ENCODE assay signal across 8 cellular contexts in genomic region chr14:92135269-92135668, GRCh38. TPM values are rescaled to one million over a fixed set of nuclear protein-coding genes. Genes with fewer than 3 reads are reported as not detected.
DNase-seq lines count a peak whose midpoint lies in the region; ATAC-seq and TF ChIP-seq lines count a peak whose summit lies in the region.

No MANE protein-coding gene starts in this region.

- H3K36me3 ChIP-seq in BJ (ENCODE audit: control insufficient read depth, insufficient read depth, low read length) (peaks cover 2% of the 10 kb centered on the region), adipocyte (ENCODE audit: control insufficient read depth, insufficient read depth, low read length, severe bottlenecking) (peaks cover 74% of the 10 kb centered on the region)

- intact Hi-C loops in posterior cingulate gyrus (cut with DNase I): loop anchor here (5.0 kb wide), 1 partner anchor 547 kb away; no protein-coding TSS in a partner anchor

- H3K4me3 ChIP-seq in BJ (ENCODE audit: low read depth, low read length): no peak overlapping the region
- H3K4me3 ChIP-seq in adipocyte (ENCODE audit: low read length): no peak overlapping the region

- no peaks in the 10 kb centered on the region for H3K9me3 ChIP-seq in adipocyte (ENCODE audit: control insufficient read depth, low read length)

- CTCF ChIA-PET in BJ (lab: Yijun Ruan, JAX): interaction anchor here (0.7 to 7.1 kb wide), 18 partner anchors 10 to 651 kb away, joined by 3 to 72 read pairs (median 4); partner anchors contain the start of genes ATXN3, CPSF2 and NDUFB1

- DNase-seq in BJ (ENCODE audit: low read depth) (no peak), HT1080 (ENCODE audit: low read depth) (peak; percentile 23), adipocyte (ENCODE audit: low read depth) (peak; percentile 79), left kidney (ENCODE audit: low read depth, low spot score) (peak; percentile 51), posterior cingulate gyrus (no peak)

- no peak overlapping the region for H3K9ac ChIP-seq in adipocyte (ENCODE audit: low read length)

- ATAC-seq in GM21576 (IDR thresholded peaks at IDR 0.05; ENCODE audit: unreplicated experiment) (no peak), GM21786 (IDR thresholded peaks at IDR 0.05; ENCODE audit: unreplicated experiment) (no peak), GM18873 (IDR thresholded peaks at IDR 0.05; ENCODE audit: low FRiP score, unreplicated experiment) (no peak)

- POLR2A ChIA-PET in BJ (lab: Charles Lee): no interaction called here

- H3K4me1 ChIP-seq in adipocyte (ENCODE audit: control insufficient read depth, insufficient read depth, low read length): peaks cover 3% of the 10 kb centered on the region

- peak; percentile 65 for TF ChIP-seq CTCF in BJ (IDR thresholded peaks at IDR 0.05; ENCODE audit: insufficient read depth, low read depth, low read length)

- H3K27me3 ChIP-seq in BJ (ENCODE audit: control insufficient read depth, insufficient read depth, low read length) (no peaks in the 10 kb centered on the region), adipocyte (replicated peaks; ENCODE audit: control insufficient read depth, insufficient read depth, low read length) (no peaks in the 10 kb centered on the region)

RNA-seq across cellular contexts. Expression of gene CPSF2, which starts 13.5 kb away (rescaled TPM):
- 14.2 and 35.7 TPM in 2 replicates for polyA plus RNA-seq in BJ (2011; rRNA removed)
- 19.2 and 19.3 TPM in 2 replicates for polyA minus RNA-seq in BJ (2011; rRNA and poly(A)+ RNA removed)
- total RNA-seq in HT1080 (2014; rRNA removed; shearing (Covaris generic)): 57.3 and 68.9 TPM in 2 replicates
- polyA plus RNA-seq in HT1080 (2015; cell fraction: cytosol; rRNA removed): 33.2 and 40.5 TPM in 2 replicates
- polyA plus RNA-seq in HT1080 (2015; cell fraction: nucleus; rRNA removed): 62.1 and 86.0 TPM in 2 replicates

RNA-seq across cellular contexts. Expression of gene NDUFB1, which starts 13.8 kb away (rescaled TPM):
- polyA plus RNA-seq in BJ (2011; rRNA removed): 163 and 327 TPM in 2 replicates
- polyA minus RNA-seq in BJ (2011; rRNA and poly(A)+ RNA removed): 19.2 and 26.2 TPM in 2 replicates
- total RNA-seq in HT1080 (2014; rRNA removed; shearing (Covaris generic)): 142 and 248 TPM in 2 replicates
- 400 and 500 TPM in 2 replicates for polyA plus RNA-seq in HT1080 (2015; cell fraction: cytosol; rRNA removed)
- 162 and 243 TPM in 2 replicates for polyA plus RNA-seq in HT1080 (2015; cell fraction: nucleus; rRNA removed)

RNA-seq across cellular contexts. Expression of gene ATXN3, which starts 28.9 kb away (rescaled TPM):
- polyA plus RNA-seq in BJ (2011; rRNA removed): 8.6 and 22.9 TPM in 2 replicates
- 6.3 and 7.8 TPM in 2 replicates for polyA minus RNA-seq in BJ (2011; rRNA and poly(A)+ RNA removed)
- 32.0 and 34.6 TPM in 2 replicates for total RNA-seq in HT1080 (2014; rRNA removed; shearing (Covaris generic))
- 29.0 and 45.3 TPM in 2 replicates for polyA plus RNA-seq in HT1080 (2015; cell fraction: cytosol; rRNA removed)
- polyA plus RNA-seq in HT1080 (2015; cell fraction: nucleus; rRNA removed): 22.0 and 31.0 TPM in 2 replicates

Comparison
In these comparisons a context has a peak if more than half of its experiments do, and no peak if none do; other contexts are left out.
1. DNase-seq: peak in HT1080 (single experiment), adipocyte (single experiment) and left kidney (single experiment); none in BJ (single experiment) and posterior cingulate gyrus (0 of 10).